In the genomic region with DNA sequence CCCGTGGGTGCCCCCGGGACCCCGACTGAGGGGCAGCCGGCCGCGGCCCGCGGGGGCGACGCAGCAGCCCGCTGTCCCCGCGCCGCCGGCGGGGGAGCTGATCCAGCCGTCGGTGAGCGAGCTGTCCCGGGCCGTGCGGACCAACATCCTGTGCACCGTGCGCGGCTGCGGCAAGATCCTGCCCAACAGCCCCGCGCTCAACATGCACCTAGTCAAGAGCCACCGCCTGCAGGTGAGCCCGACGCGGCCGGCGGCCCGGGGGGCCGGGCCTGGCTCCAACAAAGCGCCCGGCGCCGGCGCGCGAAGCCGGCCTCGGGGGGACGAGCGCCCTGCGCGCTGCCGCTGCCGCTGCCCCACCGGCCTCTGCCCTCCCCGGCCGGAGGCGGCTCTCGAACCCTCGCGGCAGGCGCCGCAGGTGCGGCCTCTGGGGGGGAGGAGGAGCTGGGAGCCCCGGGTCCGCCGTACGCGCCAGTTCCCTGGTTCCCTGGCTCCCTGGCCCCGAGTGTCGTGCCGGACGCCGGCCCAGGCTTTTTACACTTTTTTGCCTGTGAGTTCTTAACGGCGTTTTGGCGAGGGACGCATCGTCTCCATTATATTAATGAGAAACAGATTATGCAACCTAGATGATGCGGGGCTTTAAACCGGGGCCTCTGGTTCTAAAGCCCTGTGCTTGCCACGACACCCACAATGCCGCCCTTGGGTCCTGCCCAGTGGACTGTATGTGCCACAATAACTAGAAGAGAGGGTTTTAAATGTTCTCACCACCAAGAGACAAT, we compare ENCODE assay signal across 8 cellular contexts. TPM values are rescaled to one million over a fixed set of nuclear protein-coding genes. Genes with fewer than 3 reads are reported as not detected.
DNase-seq lines count a peak whose midpoint lies in the region; ATAC-seq and TF ChIP-seq lines count a peak whose summit lies in the region.

No MANE protein-coding gene starts in this region.

- peak overlapping the region; percentile 74 for H3K4me2 ChIP-seq in DND-41 (ENCODE audit: insufficient read depth, low read length)

- peaks cover 34% of the 10 kb centered on the region for H3K79me2 ChIP-seq in DND-41 (ENCODE audit: insufficient read depth, low read length)

- DNase-seq in DND-41: peak; percentile 30
- peak; percentile 65 for DNase-seq in HuH-7 (ENCODE audit: low spot score)
- DNase-seq in activated CD4-positive, alpha-beta T cell treated with anti-CD3 and anti-CD28 coated beads, Interleukin-2, amount 10 ng/mL, durations not matched to agents 7 days and 5 days: peak; percentile 56
- DNase-seq in mucosa of descending colon: peak; percentile 30 to 73 (median 66)
- peak; percentile 33 for DNase-seq in stimulated activated naive B cell treated with anti-CD40 and anti-IgM and Interleukin-4, amounts not matched to agents 10 μg/mL and 1 μg/mL and 100 μg/mL, for 72 hours
- no peak for DNase-seq in NCI-H1694 (lab: John Stamatoyannopoulos, UW)

- no peaks in the 10 kb centered on the region for H3K27me3 Mint-ChIP-seq in activated CD4-positive, alpha-beta T cell treated with anti-CD3 and anti-CD28 coated beads, Interleukin-2, amount 10 ng/mL, durations not matched to agents 7 days and 5 days
- no peaks in the 10 kb centered on the region for H3K27me3 Mint-ChIP-seq in stimulated activated naive B cell treated with anti-CD40 and anti-IgM and Interleukin-4, amounts not matched to agents 10 μg/mL and 1 μg/mL and 100 μg/mL, for 72 hours

- intact Hi-C loops in mucosa of descending colon (cut with DNase I, micrococcal nuclease): no loop called here

- H3K4me3 Mint-ChIP-seq in activated CD4-positive, alpha-beta T cell treated with anti-CD3 and anti-CD28 coated beads, Interleukin-2, amount 10 ng/mL, durations not matched to agents 7 days and 5 days: peak overlapping the region; percentile 83
- H3K4me3 Mint-ChIP-seq in stimulated activated naive B cell treated with anti-CD40 and anti-IgM and Interleukin-4, amounts not matched to agents 10 μg/mL and 1 μg/mL and 100 μg/mL, for 72 hours: peak overlapping the region; percentile 82 to 85

- CTCF ChIA-PET in activated CD4-positive, alpha-beta T cell treated with anti-CD3 and anti-CD28 coated beads, Interleukin-2, amount 10 ng/mL, durations not matched to agents 7 days and 5 days (lab: Charles Lee): interaction anchor here (0.5 to 7.0 kb wide), 37 partner anchors 9 to 808 kb away, joined by 3 to 70 read pairs (median 4); partner anchors contain the start of genes C16orf46, CENPN and CMC2

- H2AFZ ChIP-seq in DND-41 (ENCODE audit: low read depth, low read length): peak overlapping the region; percentile 87

- peaks cover 9% of the 10 kb centered on the region; the same call in 1 of the 2 replicates for H4K20me1 ChIP-seq in DND-41 (ENCODE audit: insufficient read depth, low read length)

- H3K4me1 Mint-ChIP-seq in activated CD4-positive, alpha-beta T cell treated with anti-CD3 and anti-CD28 coated beads, Interleukin-2, amount 10 ng/mL, durations not matched to agents 7 days and 5 days: peaks cover 29% of the 10 kb centered on the region
- peaks cover 13 to 20% of the 10 kb centered on the region in 2 donors for H3K4me1 Mint-ChIP-seq in stimulated activated naive B cell treated with anti-CD40 and anti-IgM and Interleukin-4, amounts not matched to agents 10 μg/mL and 1 μg/mL and 100 μg/mL, for 72 hours

- H3K9me3 ChIP-seq in DND-41 (ENCODE audit: insufficient read depth, low read length, severe bottlenecking) (no peaks in the 10 kb centered on the region), endocrine pancreas (ENCODE audit: control insufficient read depth, low read length) (no peaks in the 10 kb centered on the region), mucosa of descending colon (no peaks in the 10 kb centered on the region)

- no peak for TF ChIP-seq CTCF in DND-41 (IDR thresholded peaks at IDR 0.05; ENCODE audit: borderline replicate concordance, extremely low read depth, low read length, poor library complexity, severe bottlenecking)
- no peak for TF ChIP-seq CTCF in mucosa of descending colon (IDR thresholded peaks at IDR 0.05)

- H3K9ac ChIP-seq in DND-41 (ENCODE audit: low read depth, low read length) (peak overlapping the region; percentile 73), endocrine pancreas (ENCODE audit: control insufficient read depth, insufficient read depth, low read length) (peak overlapping the region; percentile 82)

- POLR2A ChIA-PET in activated CD4-positive, alpha-beta T cell treated with anti-CD3 and anti-CD28 coated beads, Interleukin-2, amount 10 ng/mL, durations not matched to agents 7 days and 5 days (lab: Charles Lee): interaction anchor here (0.7 kb wide), 1 partner anchor 328 kb away, joined by 5 read pairs; no protein-coding TSS in a partner anchor

- H3K4me1 ChIP-seq in DND-41 (ENCODE audit: insufficient read depth, low read length) (peaks cover 26% of the 10 kb centered on the region), endocrine pancreas (ENCODE audit: control insufficient read depth, insufficient read depth, low read length) (no peaks in the 10 kb centered on the region), mucosa of descending colon (ENCODE audit: low read depth) (peaks cover 7% of the 10 kb centered on the region)

- peak overlapping the region; percentile 82 for H3K27ac Mint-ChIP-seq in activated CD4-positive, alpha-beta T cell treated with anti-CD3 and anti-CD28 coated beads, Interleukin-2, amount 10 ng/mL, durations not matched to agents 7 days and 5 days
- H3K27ac Mint-ChIP-seq in stimulated activated naive B cell treated with anti-CD40 and anti-IgM and Interleukin-4, amounts not matched to agents 10 μg/mL and 1 μg/mL and 100 μg/mL, for 72 hours: peak overlapping the region; percentile 31

- no peaks in the 10 kb centered on the region for H3K9me3 Mint-ChIP-seq in activated CD4-positive, alpha-beta T cell treated with anti-CD3 and anti-CD28 coated beads, Interleukin-2, amount 10 ng/mL, durations not matched to agents 7 days and 5 days
- no peaks in the 10 kb centered on the region for H3K9me3 Mint-ChIP-seq in stimulated activated naive B cell treated with anti-CD40 and anti-IgM and Interleukin-4, amounts not matched to agents 10 μg/mL and 1 μg/mL and 100 μg/mL, for 72 hours

- ATAC-seq in DND-41 (ENCODE audit: insufficient read depth, low read depth) (peak; percentile 43), GM21515 (IDR thresholded peaks at IDR 0.05; ENCODE audit: unreplicated experiment) (peak; percentile 58), mucosa of descending colon (peak; percentile 36)
- ATAC-seq in stimulated activated naive B cell treated with anti-CD40 and anti-IgM and Interleukin-4, amounts not matched to agents 10 μg/mL and 1 μg/mL and 100 μg/mL, for 72 hours (replicated peaks): peak; percentile 75 to 78

- peak overlapping the region; percentile 63 for H3K27ac ChIP-seq in DND-41 (ENCODE audit: low read length)

- H3K4me3 ChIP-seq in DND-41 (ENCODE audit: low read depth in 1 of 2, low read length in 2 of 2): peak overlapping the region; percentile 33 to 62; a peak in 3 of 4 replicates
- peak overlapping the region; percentile 86 for H3K4me3 ChIP-seq in endocrine pancreas (ENCODE audit: control insufficient read depth, insufficient read depth, low read length)
- H3K4me3 ChIP-seq in mucosa of descending colon: peak overlapping the region; percentile 74

- H3K27me3 ChIP-seq in DND-41 (ENCODE audit: insufficient read depth, low read length, poor library complexity) (no peaks in the 10 kb centered on the region), endocrine pancreas (ENCODE audit: control insufficient read depth, insufficient read depth, low read length) (no peaks in the 10 kb centered on the region)

- H3K36me3 Mint-ChIP-seq in activated CD4-positive, alpha-beta T cell treated with anti-CD3 and anti-CD28 coated beads, Interleukin-2, amount 10 ng/mL, durations not matched to agents 7 days and 5 days (ENCODE audit: low read depth): peaks cover 34% of the 10 kb centered on the region
- peaks cover 14 to 30% of the 10 kb centered on the region in 2 donors for H3K36me3 Mint-ChIP-seq in stimulated activated naive B cell treated with anti-CD40 and anti-IgM and Interleukin-4, amounts not matched to agents 10 μg/mL and 1 μg/mL and 100 μg/mL, for 72 hours

- peaks cover 17% of the 10 kb centered on the region for H3K36me3 ChIP-seq in DND-41 (ENCODE audit: insufficient read depth, low read length)
- H3K36me3 ChIP-seq in endocrine pancreas (ENCODE audit: control insufficient read depth, insufficient read depth, low read length): no peaks in the 10 kb centered on the region
- H3K36me3 ChIP-seq in mucosa of descending colon (ENCODE audit: low read depth): no peaks in the 10 kb centered on the region

RNA-seq across cellular contexts. Expression of gene ATMIN, which starts 0.5 kb away (rescaled TPM):
- 10 to 100 TPM; 28.3 to 37.0 TPM for total RNA-seq in activated CD4-positive, alpha-beta T cell treated with anti-CD3 and anti-CD28 coated beads, Interleukin-2, amount 10 ng/mL, durations not matched to agents 7 days and 5 days
- total RNA-seq in mucosa of descending colon: 10 to 100 TPM; 27.3 to 34.0 (median 31.4) TPM

RNA-seq across cellular contexts. Expression of gene CENPN, which starts 29.1 kb away (rescaled TPM):
- 10 to 100 TPM; 53.7 to 55.3 TPM for total RNA-seq in activated CD4-positive, alpha-beta T cell treated with anti-CD3 and anti-CD28 coated beads, Interleukin-2, amount 10 ng/mL, durations not matched to agents 7 days and 5 days
- total RNA-seq in mucosa of descending colon: 10 to 100 TPM in 1 of 3 donors, 1 to 10 TPM in 2; 7.1 to 13.4 (median 7.6) TPM

RNA-seq across cellular contexts. Expression of gene CMC2, which starts 29.5 kb away (rescaled TPM):
- total RNA-seq in activated CD4-positive, alpha-beta T cell treated with anti-CD3 and anti-CD28 coated beads, Interleukin-2, amount 10 ng/mL, durations not matched to agents 7 days and 5 days: 10 to 100 TPM; 90.3 to 99.7 TPM
- total RNA-seq in mucosa of descending colon: 10 to 100 TPM; 42.1 to 52.7 (median 51.9) TPM

RNA-seq across cellular contexts. Expression of gene C16orf46, which starts 40.9 kb away (rescaled TPM):
- total RNA-seq in activated CD4-positive, alpha-beta T cell treated with anti-CD3 and anti-CD28 coated beads, Interleukin-2, amount 10 ng/mL, durations not matched to agents 7 days and 5 days: under 1 TPM in 1 of 2 experiments, not detected in 1; 0.17 TPM
- total RNA-seq in mucosa of descending colon: 1 to 10 TPM in 1 of 3 donors, under 1 TPM in 2; 0.39 to 1.6 (median 0.58) TPM
